ENCODE assay signal across 16 cellular contexts in the genomic region with DNA sequence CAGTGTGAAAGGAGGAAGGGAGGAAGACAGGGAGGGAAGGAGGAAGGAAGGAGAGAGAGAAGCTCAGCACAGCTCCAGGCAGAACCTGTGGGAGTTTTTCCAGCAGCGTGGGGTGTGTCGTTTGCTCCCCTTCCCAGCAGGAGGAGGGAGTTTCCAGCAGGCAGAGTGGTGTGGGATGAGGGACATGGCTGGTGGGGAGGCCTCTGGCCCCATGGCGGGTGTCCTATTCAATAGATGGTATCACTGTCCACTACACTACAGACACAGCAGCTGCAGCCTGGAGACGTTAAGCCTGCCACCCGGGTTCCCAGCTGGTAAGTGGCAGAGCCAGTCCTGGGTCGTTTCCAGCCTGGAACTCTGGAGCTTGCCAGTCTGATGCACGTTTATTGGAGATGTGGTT. TPM values are rescaled to one million over a fixed set of nuclear protein-coding genes. Genes with fewer than 3 reads are reported as not detected.
DNase-seq lines count a peak whose midpoint lies in the region; TF ChIP-seq lines count a peak whose summit lies in the region.
"Had no signal": no experiment of that assay in that cellular context is flagged by ENCODE, and none has a peak within 500 bp of the region (broad histone marks: within the 10 kb centered on the region; RNA-seq: fewer than 3 reads in every experiment).

No MANE protein-coding gene starts in this region.

- peaks cover 32% of the 10 kb centered on the region for H3K4me1 ChIP-seq in testis

- H3K9me3 Mint-ChIP-seq in mesothelial cell of epicardium: no peaks in the 10 kb centered on the region
- H3K9me3 Mint-ChIP-seq: CD4-positive, CD25-positive, alpha-beta regulatory T cell had no signal

- no peaks in the 10 kb centered on the region for H3K36me3 Mint-ChIP-seq in mesothelial cell of epicardium
- H3K36me3 Mint-ChIP-seq: CD4-positive, CD25-positive, alpha-beta regulatory T cell had no signal

- no peak for TF ChIP-seq CTCF in mesothelial cell of epicardium (IDR thresholded peaks at IDR 0.05; ENCODE audit: unreplicated experiment)
- no peak for TF ChIP-seq CTCF in testis (IDR thresholded peaks at IDR 0.05)

- 48 to 59% methylated on average over 6 to 7 of the region's 7 CpGs for WGBS in testis, 2 donors

- peak overlapping the region; percentile 41 for H3K4me3 Mint-ChIP-seq in mesothelial cell of epicardium
- H3K4me3 Mint-ChIP-seq: CD4-positive, CD25-positive, alpha-beta regulatory T cell; T-helper 17 cell had no signal

- no peaks in the 10 kb centered on the region for H3K27me3 ChIP-seq in testis
- H3K27me3 ChIP-seq: suprapubic skin had no signal

- peaks cover 44% of the 10 kb centered on the region for H3K4me1 Mint-ChIP-seq in mesothelial cell of epicardium

- H3K4me3 ChIP-seq in testis: no peak overlapping the region
- H3K4me3 ChIP-seq: coronary artery, suprapubic skin had no signal

- DNase-seq in NCI-H2196 (lab: John Stamatoyannopoulos, UW; ENCODE audit: unreplicated experiment) (peak; percentile 8), NCI-H2196 treated with DMSO at 0.1 percent for 48 hours (lab: John Stamatoyannopoulos, UW; ENCODE audit: unreplicated experiment) (no peak), amniotic epithelial cell (ENCODE audit: low read depth) (peak; percentile 39), mesothelial cell of epicardium (ENCODE audit: low spot score in 2 of 2, unreplicated experiment in 2 of 2) (no peak), testis (peak; percentile 51), kidney tubule cell (ENCODE audit: low spot score) (no peak), NCI-H2227 treated with DMSO at 0.1 percent for 48 hours (lab: John Stamatoyannopoulos, UW) (no peak), HK-2 (ENCODE audit: unreplicated experiment) (no peak)
- DNase-seq: activated CD4-positive, CD25-positive, alpha-beta regulatory T cell treated with anti-CD3 and anti-CD28 coated beads, Interleukin-2, amount 50 U/mL, for 72 hours; CD4-positive, CD25-positive, alpha-beta regulatory T cell; glutamatergic neuron; MM.1S; NCI-H1930; T-helper 17 cell had no signal

- H3K27ac ChIP-seq in testis: peak overlapping the region in 1 of 2 donors; percentile 24
- H3K27ac ChIP-seq: coronary artery, suprapubic skin had no signal

- H3K9me3 ChIP-seq in testis: no peaks in the 10 kb centered on the region
- H3K9me3 ChIP-seq: suprapubic skin had no signal

- H3K27me3 Mint-ChIP-seq in mesothelial cell of epicardium (ENCODE audit: low read depth): no peaks in the 10 kb centered on the region
- H3K27me3 Mint-ChIP-seq: CD4-positive, CD25-positive, alpha-beta regulatory T cell had no signal

- no peak overlapping the region for H3K27ac Mint-ChIP-seq in mesothelial cell of epicardium
- H3K27ac Mint-ChIP-seq: CD4-positive, CD25-positive, alpha-beta regulatory T cell; T-helper 17 cell had no signal

- intact Hi-C loops in testis (cut with DNase I; ENCODE audit: low total_unique reads): no loop called here

- TF ChIP-seq POLR2A in testis (IDR thresholded peaks at IDR 0.05): no peak

- no peaks in the 10 kb centered on the region for H3K36me3 ChIP-seq in testis (ENCODE audit: low read depth, missing control alignments)
- H3K36me3 ChIP-seq: suprapubic skin had no signal

RNA-seq across cellular contexts. Expression of gene GLI2, which starts 44.7 kb away (rescaled TPM):
- total RNA-seq in mesothelial cell of epicardium (65.3 to 67.0 TPM (median 65.6 TPM) in 3 replicates), testis (10 to 100 TPM; 16.5 to 21.4 TPM)
- 5.1 TPM for polyA plus RNA-seq in testis (ENCODE audit: insufficient read depth, low read depth, low replicate concordance)
- total RNA-seq: CD4-positive, CD25-positive, alpha-beta regulatory T cell; T-helper 17 cell had no signal
- polyA plus RNA-seq: CD4-positive, CD25-positive, alpha-beta regulatory T cell had no signal

Comparison
In these comparisons a context has a peak if more than half of its experiments do, and no peak if none do; other contexts are left out.
1. DNase-seq: peak in NCI-H2196 (single experiment), amniotic epithelial cell (single experiment) and testis (single experiment); none in NCI-H2196 treated with DMSO at 0.1 percent for 48 hours (single experiment), mesothelial cell of epicardium (0 of 2), kidney tubule cell (single experiment), NCI-H2227 treated with DMSO at 0.1 percent for 48 hours (single experiment) and HK-2 (single experiment).